1 cellular context compared by ENCODE assay signal in genomic region chr20:52191436-52192295, GRCh38.
A peak's percentile ranks its signal among the peaks of the same experiment; 100 is the strongest.
TF ChIP-seq lines count a peak whose summit lies in the region.

Gene ZFP64 (minus strand): TSS chr20:52191779. CDS start chr20:52191636, 143 bp downstream.

TF ChIP-seq in HepG2, 621 proteins besides CTCF, POLR2A, EP300 and RAD21 (continued from another document and continues in another):
- TF ChIP-seq CENPBD1 (CRISPR knock-in tag; IDR thresholded peaks at IDR 0.05; ENCODE audit: borderline replicate concordance, low read depth) (no peak; the same call in 1 of the 2 replicates), RFXANK (CRISPR knock-in tag; IDR thresholded peaks at IDR 0.05) (peak; percentile 82), CENPX (CRISPR knock-in tag; IDR thresholded peaks at IDR 0.05) (no peak), NCOA1 (CRISPR knock-in tag; IDR thresholded peaks at IDR 0.05) (peak; percentile 64; the same call in 1 of the 2 replicates), UBTF (CRISPR knock-in tag; IDR thresholded peaks at IDR 0.05) (peak; percentile 99), ZNF468 (CRISPR knock-in tag; IDR thresholded peaks at IDR 0.05) (peak; percentile 95), SOX13 (IDR thresholded peaks at IDR 0.05) (no peak; the same call in 1 of the 2 replicates), SOX13 (CRISPR knock-in tag; conservative IDR thresholded peaks at IDR 0.05 in 1 of 2, IDR thresholded peaks at IDR 0.05 in 1 of 2) (peak in 1 of 2 experiments; percentile 49; a peak in 1 of 4 replicates), ZBTB10 (CRISPR knock-in tag; IDR thresholded peaks at IDR 0.05; ENCODE audit: borderline replicate concordance) (peak; percentile 85), ZNF746 (CRISPR knock-in tag; IDR thresholded peaks at IDR 0.05) (0 out of 2 replicates have a peak, but pooled peaks have one; percentile 55), ZNF383 (CRISPR knock-in tag; IDR thresholded peaks at IDR 0.05; ENCODE audit: borderline replicate concordance) (no peak), ZNF605 (CRISPR knock-in tag; IDR thresholded peaks at IDR 0.05) (no peak; the same call in 1 of the 2 replicates), NFYC (CRISPR knock-in tag; IDR thresholded peaks at IDR 0.05) (no peak), ZSCAN30 (CRISPR knock-in tag; IDR thresholded peaks at IDR 0.05) (no peak; the same call in 1 of the 2 replicates), IKZF5 (CRISPR knock-in tag; IDR thresholded peaks at IDR 0.05) (peak; percentile 66; the same call in 1 of the 2 replicates), PAWR (CRISPR knock-in tag; IDR thresholded peaks at IDR 0.05; ENCODE audit: borderline replicate concordance) (no peak), ZHX2 (IDR thresholded peaks at IDR 0.05; ENCODE audit: low read depth) (no peak), ZHX2 (CRISPR knock-in tag; IDR thresholded peaks at IDR 0.05; ENCODE audit: borderline replicate concordance) (peak; percentile 18), KIAA2018 (CRISPR knock-in tag; IDR thresholded peaks at IDR 0.05; ENCODE audit: borderline replicate concordance) (no peak), ZBTB49 (CRISPR knock-in tag; IDR thresholded peaks at IDR 0.05; ENCODE audit: borderline replicate concordance) (no peak; the same call in 1 of the 2 replicates), ZNF615 (CRISPR knock-in tag; IDR thresholded peaks at IDR 0.05; ENCODE audit: borderline replicate concordance) (peak; percentile 82; the same call in 1 of the 2 replicates), ZNF276 (CRISPR knock-in tag; IDR thresholded peaks at IDR 0.05; ENCODE audit: low read depth) (peak; percentile 51), HOXA9 (CRISPR knock-in tag; IDR thresholded peaks at IDR 0.05; ENCODE audit: borderline replicate concordance) (peak; percentile 95; the same call in 1 of the 2 replicates), SOX5 (CRISPR knock-in tag; IDR thresholded peaks at IDR 0.05; ENCODE audit: borderline replicate concordance) (no peak; the same call in 1 of the 2 replicates), ZFP1 (CRISPR knock-in tag; IDR thresholded peaks at IDR 0.05) (peak; percentile 31; the same call in 1 of the 2 replicates), HDAC2 (CRISPR knock-in tag; IDR thresholded peaks at IDR 0.05) (peak; percentile 66; the same call in 1 of the 2 replicates), ZNF788 (CRISPR knock-in tag; IDR thresholded peaks at IDR 0.05; ENCODE audit: borderline replicate concordance) (peak; percentile 89)
